8 cellular contexts compared by ENCODE assay signal in the genomic region with DNA sequence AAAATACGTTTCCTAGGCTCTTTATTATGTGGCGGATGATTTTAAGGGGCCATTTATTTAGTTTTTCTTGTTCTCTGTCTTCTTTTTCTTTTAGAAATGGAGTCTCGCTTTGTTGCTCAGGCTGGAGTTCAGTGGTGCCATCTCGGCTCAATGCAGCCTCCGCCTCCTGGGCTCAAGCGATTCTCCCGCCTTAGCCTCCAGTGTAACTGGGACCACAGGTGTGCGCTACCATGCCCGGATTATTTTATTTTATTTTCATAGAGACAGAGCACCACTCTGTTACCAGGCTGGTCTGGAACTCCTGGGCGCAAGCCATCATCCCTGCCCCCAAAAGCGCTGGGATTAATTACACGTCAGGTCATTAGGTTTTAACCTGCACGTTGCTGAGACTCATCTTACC. TPM values are rescaled to one million over a fixed set of nuclear protein-coding genes. Genes with fewer than 3 reads are reported as not detected.
DNase-seq lines count a peak whose midpoint lies in the region; FAIRE-seq and TF ChIP-seq lines count a peak whose summit lies in the region.

No MANE protein-coding gene starts in this region.

- peak overlapping the region; percentile 89 for H3K27ac Mint-ChIP-seq in T-helper 2 cell treated with Interferon-gamma antibody and Interleukin-4, amounts not matched to agents 5 μg/mL and 100 μg/mL, for 36 hours
- H3K27ac Mint-ChIP-seq in activated naive CD8-positive, alpha-beta T cell treated with anti-CD3 and anti-CD28 coated beads for 36 hours = peak overlapping the region; percentile 93

- no peak for DNase-seq in T-helper 2 cell treated with Interferon-gamma antibody and Interleukin-4, amounts not matched to agents 5 μg/mL and 100 μg/mL, for 36 hours (ENCODE audit: low spot score)
- DNase-seq in T-helper 2 cell (no peak), keratinocyte (ENCODE audit: low read depth, low spot score) (no peak), testis (no peak), cortex of kidney (lab: John Stamatoyannopoulos, UW) (no peak), NCI-H187 (lab: John Stamatoyannopoulos, UW) (no peak), GF-D8 (lab: John Stamatoyannopoulos, UW) (no peak)
- DNase-seq in activated naive CD8-positive, alpha-beta T cell treated with anti-CD3 and anti-CD28 coated beads for 36 hours = no peak

- H3K36me3 ChIP-seq in keratinocyte (ENCODE audit: control insufficient read depth in 2 of 2, extremely low read depth in 1 of 2, insufficient read depth in 2 of 2, low read length in 2 of 2) (no peaks in the 10 kb centered on the region), testis (ENCODE audit: low read depth, missing control alignments) (no peaks in the 10 kb centered on the region)

- no peaks in the 10 kb centered on the region for H3K9me3 Mint-ChIP-seq in T-helper 2 cell treated with Interferon-gamma antibody and Interleukin-4, amounts not matched to agents 5 μg/mL and 100 μg/mL, for 36 hours
- H3K9me3 Mint-ChIP-seq in activated naive CD8-positive, alpha-beta T cell treated with anti-CD3 and anti-CD28 coated beads for 36 hours = no peaks in the 10 kb centered on the region

- peaks cover 35% of the 10 kb centered on the region for H3K4me1 Mint-ChIP-seq in T-helper 2 cell treated with Interferon-gamma antibody and Interleukin-4, amounts not matched to agents 5 μg/mL and 100 μg/mL, for 36 hours (ENCODE audit: low read depth)
- H3K4me1 Mint-ChIP-seq in activated naive CD8-positive, alpha-beta T cell treated with anti-CD3 and anti-CD28 coated beads for 36 hours = peaks cover 20% of the 10 kb centered on the region

- H3K27me3 ChIP-seq in keratinocyte (ENCODE audit: control insufficient read depth, extremely low read depth, insufficient read depth, low read length) (no peaks in the 10 kb centered on the region), testis (no peaks in the 10 kb centered on the region)

- WGBS in testis, 2 donors = 31 to 41% methylated on average over 13 of the region's 13 CpGs

- H3K4me1 ChIP-seq in keratinocyte (ENCODE audit: control insufficient read depth, extremely low read depth, insufficient read depth, low read length) = peaks cover 7% of the 10 kb centered on the region
- H3K4me1 ChIP-seq in testis = peaks cover 16% of the 10 kb centered on the region

- peak overlapping the region; percentile 96 for H3K4me3 Mint-ChIP-seq in T-helper 2 cell treated with Interferon-gamma antibody and Interleukin-4, amounts not matched to agents 5 μg/mL and 100 μg/mL, for 36 hours
- peak overlapping the region; percentile 99 for H3K4me3 Mint-ChIP-seq in activated naive CD8-positive, alpha-beta T cell treated with anti-CD3 and anti-CD28 coated beads for 36 hours

- FAIRE-seq in keratinocyte (lab: Jason Lieb, UNC) = no peak

- H3K27me3 Mint-ChIP-seq in T-helper 2 cell treated with Interferon-gamma antibody and Interleukin-4, amounts not matched to agents 5 μg/mL and 100 μg/mL, for 36 hours (ENCODE audit: low read depth) = peaks cover 11% of the 10 kb centered on the region
- peaks cover 18% of the 10 kb centered on the region for H3K27me3 Mint-ChIP-seq in activated naive CD8-positive, alpha-beta T cell treated with anti-CD3 and anti-CD28 coated beads for 36 hours

- H3K9ac ChIP-seq in keratinocyte (ENCODE audit: control insufficient read depth, extremely low read depth, insufficient read depth, low read length) = peak overlapping the region; percentile 86

- no peaks in the 10 kb centered on the region for H3K9me1 ChIP-seq in keratinocyte (ENCODE audit: control insufficient read depth, extremely low read depth, insufficient read depth, low read length)

- H3K36me3 Mint-ChIP-seq in T-helper 2 cell treated with Interferon-gamma antibody and Interleukin-4, amounts not matched to agents 5 μg/mL and 100 μg/mL, for 36 hours (ENCODE audit: low read depth) = peaks cover 7% of the 10 kb centered on the region
- H3K36me3 Mint-ChIP-seq in activated naive CD8-positive, alpha-beta T cell treated with anti-CD3 and anti-CD28 coated beads for 36 hours = peaks cover 26% of the 10 kb centered on the region

- intact Hi-C loops in testis (cut with DNase I; ENCODE audit: low total_unique reads) = no loop called here

- no peaks in the 10 kb centered on the region for H3K9me3 ChIP-seq in keratinocyte (ENCODE audit: control insufficient read depth, low read depth, low read length)
- H3K9me3 ChIP-seq in testis = no peaks in the 10 kb centered on the region

- no peaks in the 10 kb centered on the region for H4K20me1 ChIP-seq in keratinocyte (ENCODE audit: control insufficient read depth, extremely low read depth, insufficient read depth, low read length)

- H3K27ac ChIP-seq in keratinocyte (ENCODE audit: control insufficient read depth, insufficient read depth, low read length) (peak overlapping the region; percentile 69), testis (peak overlapping the region; percentile 91 to 92)

- TF ChIP-seq CTCF in keratinocyte (optimal IDR thresholded peaks at IDR 0.05 in 1 of 3, IDR thresholded peaks at IDR 0.05 in 1 of 3, conservative IDR thresholded peaks at IDR 0.05 in 1 of 3; ENCODE audit: extremely low read depth in 1 of 3, insufficient read depth in 2 of 3, low read length in 3 of 3) (no peak), testis (IDR thresholded peaks at IDR 0.05) (no peak)

- no peak for TF ChIP-seq POLR2A in testis (IDR thresholded peaks at IDR 0.05)

- H2AFZ ChIP-seq in keratinocyte (ENCODE audit: control insufficient read depth, low read length) = no peak overlapping the region

- H3K79me2 ChIP-seq in keratinocyte (ENCODE audit: control insufficient read depth, insufficient read depth, low read length) = peaks cover 54% of the 10 kb centered on the region

- dilution Hi-C loops in keratinocyte (cut with MboI; ENCODE audit: extremely low pct_ligation_motif_present, low sequenced_read_pairs) = no loop called here

- H3K4me3 ChIP-seq in keratinocyte (ENCODE audit: control insufficient read depth in 2 of 3, extremely low read depth in 1 of 3, insufficient read depth in 2 of 3, low read depth in 1 of 3, low read length in 3 of 3) (peak overlapping the region; percentile 73 to 77 (median 74)), testis (peak overlapping the region; percentile 76 to 86)

- H3K4me2 ChIP-seq in keratinocyte (ENCODE audit: control insufficient read depth, extremely low read depth, insufficient read depth, low read depth, low read length) = peak overlapping the region; percentile 59

RNA-seq across cellular contexts. Expression of a gene that starts 1.6 kb away (rescaled TPM):
- total RNA-seq in activated naive CD8-positive, alpha-beta T cell treated with anti-CD3 and anti-CD28 coated beads for 36 hours = 100 to 1,000 TPM; 138 to 155 TPM
- polyA plus RNA-seq in keratinocyte = 17.4 to 38.0 TPM (median 35.4 TPM) in 3 replicates
- polyA plus RNA-seq in keratinocyte (2011; ENCODE audit: low read depth) = 33.8 TPM
- 22.6 and 31.8 TPM in 2 replicates for polyA plus RNA-seq in keratinocyte (2011; cell fraction: cytosol; rRNA removed)
- polyA plus RNA-seq in keratinocyte (2011; cell fraction: nucleus; rRNA removed) = 25.1 and 30.7 TPM in 2 replicates
- 29.0 and 35.1 TPM in 2 replicates for polyA plus RNA-seq in keratinocyte (2012; ENCODE audit: low replicate concordance)
- polyA minus RNA-seq in keratinocyte = 15.2 to 38.6 TPM (median 23.4 TPM) in 3 replicates
- 31.1 TPM for polyA minus RNA-seq in keratinocyte (2011; cell fraction: cytosol; rRNA and poly(A)+ RNA removed)
- 21.8 and 39.6 TPM in 2 replicates for polyA minus RNA-seq in keratinocyte (2011; cell fraction: nucleus; rRNA and poly(A)+ RNA removed)
- 10 to 100 TPM; 29.5 to 35.3 TPM for total RNA-seq in testis
- polyA plus RNA-seq in testis (ENCODE audit: insufficient read depth, low read depth, low replicate concordance) = 23.4 TPM
